Comparison of ENCODE assay signal across 8 cellular contexts in genomic region chr7:44257618-44258422, GRCh38. TPM values are rescaled to one million over a fixed set of nuclear protein-coding genes. Genes with fewer than 3 reads are reported as not detected.
DNase-seq lines count a peak whose midpoint lies in the region; ATAC-seq and TF ChIP-seq lines count a peak whose summit lies in the region.

No MANE protein-coding gene starts in this region.

- peak overlapping the region in 4 of 59 donors; percentile 10 to 31 (median 14) for H3K4me3 ChIP-seq in dorsolateral prefrontal cortex

- peak overlapping the region in 54 of 59 donors; percentile 10 to 93 (median 78) for H3K27ac ChIP-seq in dorsolateral prefrontal cortex

- DNase-seq in ELR (ENCODE audit: low read depth) = peak; percentile 92
- peak; percentile 95 for DNase-seq in M059J (ENCODE audit: low read depth)
- peak; percentile 63 to 66 for DNase-seq in activated CD4-positive, alpha-beta T cell treated with anti-CD3 and anti-CD28 coated beads, Interleukin-2, amount 50 U/mL, for 4 hours
- DNase-seq in dorsolateral prefrontal cortex = peak in 8 of 10 donors; percentile 37 to 84 (median 68)
- peak; percentile 41 for DNase-seq in middle frontal gyrus (ENCODE audit: extremely low spot score, low spot score)
- peak; percentile 64 for DNase-seq in stimulated activated CD8-positive, alpha-beta memory T cell treated with anti-CD3 and anti-CD28 coated beads, Interleukin-4, amount 100 ng/mL, for 24 hours (ENCODE audit: low read depth)
- DNase-seq in cortex of kidney (lab: John Stamatoyannopoulos, UW) = no peak

- intact Hi-C loops in dorsolateral prefrontal cortex (cut with DNase I) = no loop called here

- no peak for TF ChIP-seq CTCF in dorsolateral prefrontal cortex (IDR thresholded peaks at IDR 0.05 in 54 of 56, conservative IDR thresholded peaks at IDR 0.05 in 2 of 56; ENCODE audit: low read depth in 1 of 56, partially characterized antibody in 56 of 56)

- no peaks in the 10 kb centered on the region for H3K27me3 ChIP-seq in dorsolateral prefrontal cortex

- peak; percentile 91 for ATAC-seq in GM21786 (IDR thresholded peaks at IDR 0.05; ENCODE audit: unreplicated experiment)

RNA-seq across cellular contexts. Expression of gene YKT6, which starts 57.0 kb away (rescaled TPM):
- 106 and 128 TPM in 2 replicates for total RNA-seq in M059J (2014; rRNA removed; shearing (Covaris generic))
- total RNA-seq in dorsolateral prefrontal cortex = 10 to 100 TPM; 51.6 to 96.6 (median 65.9) TPM
